ENCODE assay signal across 8 cellular contexts in genomic region chr17:28662527-28662829, GRCh38. TPM values are rescaled to one million over a fixed set of nuclear protein-coding genes. Genes with fewer than 3 reads are reported as not detected.
DNase-seq lines count a peak whose midpoint lies in the region; ATAC-seq, FAIRE-seq and TF ChIP-seq lines count a peak whose summit lies in the region.

No MANE protein-coding gene starts in this region.

- peaks cover 49% of the 10 kb centered on the region for H3K4me1 Mint-ChIP-seq in activated CD4-positive, alpha-beta T cell treated with anti-CD3 and anti-CD28 coated beads for 36 hours
- H3K4me1 Mint-ChIP-seq in activated T-helper 2 cell treated with anti-CD3 and anti-CD28 coated beads, Interferon-gamma antibody, Interleukin-2, Interleukin-4, amounts not matched to agents 10 μg/mL and 5 μg/mL and 100 μg/mL, durations not matched to agents 14 hours and 24 hours and 36 hours (ENCODE audit: low read depth), result peaks cover 34% of the 10 kb centered on the region

- H3K4me3 ChIP-seq in kidney (ENCODE audit: low read length in 2 of 2) (peak overlapping the region; percentile 77 to 95), thoracic aorta (peak overlapping the region; percentile 81)

- H3K27me3 Mint-ChIP-seq in activated CD4-positive, alpha-beta T cell treated with anti-CD3 and anti-CD28 coated beads for 36 hours, result no peaks in the 10 kb centered on the region
- no peaks in the 10 kb centered on the region for H3K27me3 Mint-ChIP-seq in activated T-helper 2 cell treated with anti-CD3 and anti-CD28 coated beads, Interferon-gamma antibody, Interleukin-2, Interleukin-4, amounts not matched to agents 10 μg/mL and 5 μg/mL and 100 μg/mL, durations not matched to agents 14 hours and 24 hours and 36 hours (ENCODE audit: low read depth)

- FAIRE-seq in kidney (lab: Jason Lieb, UNC) (no peak), H54 (lab: Jason Lieb, UNC) (no peak)

- CTCF ChIA-PET in activated CD4-positive, alpha-beta T cell treated with anti-CD3 and anti-CD28 coated beads for 36 hours (lab: Charles Lee), result interaction anchor here (0.9 to 6.8 kb wide), 8 partner anchors 9 to 289 kb away, joined by 3 to 125 read pairs (median 4); partner anchors contain the start of genes ALDOC, BLTP2 and RPL23A

- no peaks in the 10 kb centered on the region for H3K9me3 Mint-ChIP-seq in activated CD4-positive, alpha-beta T cell treated with anti-CD3 and anti-CD28 coated beads for 36 hours (ENCODE audit: low read depth)
- H3K9me3 Mint-ChIP-seq in activated T-helper 2 cell treated with anti-CD3 and anti-CD28 coated beads, Interferon-gamma antibody, Interleukin-2, Interleukin-4, amounts not matched to agents 10 μg/mL and 5 μg/mL and 100 μg/mL, durations not matched to agents 14 hours and 24 hours and 36 hours, result no peaks in the 10 kb centered on the region

- DNase-seq in activated CD4-positive, alpha-beta T cell treated with anti-CD3 and anti-CD28 coated beads for 36 hours, result no peak
- no peak for DNase-seq in activated CD4-positive, alpha-beta T cell treated with anti-CD3 and anti-CD28 coated beads for 1 hour
- no peak for DNase-seq in activated T-helper 2 cell treated with anti-CD3 and anti-CD28 coated beads, Interferon-gamma antibody, Interleukin-2, Interleukin-4, amounts not matched to agents 10 μg/mL and 5 μg/mL and 100 μg/mL, durations not matched to agents 14 hours and 24 hours and 36 hours (ENCODE audit: low spot score)
- DNase-seq in kidney (no peak), thoracic aorta (ENCODE audit: low spot score) (no peak), H54 (ENCODE audit: insufficient read length, low spot score) (no peak)

- H3K36me3 ChIP-seq in kidney (ENCODE audit: control insufficient read depth in 1 of 2, insufficient read depth in 2 of 2, low read length in 2 of 2), result peaks cover 4 to 14% of the 10 kb centered on the region in 2 donors
- peaks cover 11% of the 10 kb centered on the region for H3K36me3 ChIP-seq in thoracic aorta

- H3K27ac Mint-ChIP-seq in activated CD4-positive, alpha-beta T cell treated with anti-CD3 and anti-CD28 coated beads for 36 hours, result peak overlapping the region; percentile 99
- peak overlapping the region; percentile 99 for H3K27ac Mint-ChIP-seq in activated T-helper 2 cell treated with anti-CD3 and anti-CD28 coated beads, Interferon-gamma antibody, Interleukin-2, Interleukin-4, amounts not matched to agents 10 μg/mL and 5 μg/mL and 100 μg/mL, durations not matched to agents 14 hours and 24 hours and 36 hours

- peak overlapping the region; percentile 94 for H3K4me3 Mint-ChIP-seq in activated CD4-positive, alpha-beta T cell treated with anti-CD3 and anti-CD28 coated beads for 36 hours
- peak overlapping the region; percentile 99 for H3K4me3 Mint-ChIP-seq in activated T-helper 2 cell treated with anti-CD3 and anti-CD28 coated beads, Interferon-gamma antibody, Interleukin-2, Interleukin-4, amounts not matched to agents 10 μg/mL and 5 μg/mL and 100 μg/mL, durations not matched to agents 14 hours and 24 hours and 36 hours (ENCODE audit: low read depth)

- no peak for ATAC-seq in activated CD4-positive, alpha-beta T cell treated with anti-CD3 and anti-CD28 coated beads for 36 hours
- ATAC-seq in thoracic aorta (ENCODE audit: insufficient number of reproducible peaks, low FRiP score, low read depth), result peak; percentile 17
- ATAC-seq in HG03460 (IDR thresholded peaks at IDR 0.05; ENCODE audit: unreplicated experiment), result no peak
- no peak for ATAC-seq in GM21737 (IDR thresholded peaks at IDR 0.05; ENCODE audit: unreplicated experiment)

- H3K27me3 ChIP-seq in thoracic aorta (replicated peaks; ENCODE audit: insufficient read depth), result no peaks in the 10 kb centered on the region

- peak overlapping the region; percentile 90 to 98 for H3K9ac ChIP-seq in kidney (ENCODE audit: low read length in 2 of 2)

- peaks cover 51% of the 10 kb centered on the region for H3K36me3 Mint-ChIP-seq in activated CD4-positive, alpha-beta T cell treated with anti-CD3 and anti-CD28 coated beads for 36 hours (ENCODE audit: low read depth)
- peaks cover 65% of the 10 kb centered on the region for H3K36me3 Mint-ChIP-seq in activated T-helper 2 cell treated with anti-CD3 and anti-CD28 coated beads, Interferon-gamma antibody, Interleukin-2, Interleukin-4, amounts not matched to agents 10 μg/mL and 5 μg/mL and 100 μg/mL, durations not matched to agents 14 hours and 24 hours and 36 hours (ENCODE audit: low read depth)

- POLR2A ChIA-PET in activated CD4-positive, alpha-beta T cell treated with anti-CD3 and anti-CD28 coated beads for 36 hours (lab: Charles Lee), result interaction anchor here (0.6 to 3.6 kb wide), 5 partner anchors 12 to 289 kb away, joined by 3 to 23 read pairs (median 9); partner anchors contain the start of genes BLTP2 and PHF12

- H3K27ac ChIP-seq in kidney (ENCODE audit: low read depth in 2 of 2, low read length in 2 of 2) (peak overlapping the region; percentile 98 to 99), thoracic aorta (peak overlapping the region; percentile 95 to 98)

- intact Hi-C loops in activated CD4-positive, alpha-beta T cell treated with anti-CD3 and anti-CD28 coated beads for 36 hours (cut with DNase I, micrococcal nuclease), result loop anchor here (1.0 to 5.0 kb wide), 12 partner anchors 17 to 905 kb away; partner anchors contain the start of genes PHF12 (in 2 of the 2), PROCA1 (in 2 of the 2), ABHD15 (in 1 of the 2) and ALDOC (in 1 of the 2)
- intact Hi-C loops in activated T-helper 2 cell treated with anti-CD3 and anti-CD28 coated beads, Interferon-gamma antibody, Interleukin-2, Interleukin-4, amounts not matched to agents 10 μg/mL and 5 μg/mL and 100 μg/mL, durations not matched to agents 14 hours and 24 hours and 36 hours (cut with micrococcal nuclease), result loop anchor here (1.0 to 5.0 kb wide), 2 partner anchors 16 to 50 kb away; partner anchors contain the start of gene PROCA1
- intact Hi-C loops in kidney (cut with DNase I), result no loop called here

- TF ChIP-seq CTCF in kidney (IDR thresholded peaks at IDR 0.05; ENCODE audit: borderline replicate concordance, extremely low read depth, insufficient read depth) (no peak), thoracic aorta (IDR thresholded peaks at IDR 0.05) (no peak)

- H3K4me1 ChIP-seq in kidney (ENCODE audit: control insufficient read depth in 1 of 2, insufficient read depth in 1 of 2, low read depth in 1 of 2, low read length in 2 of 2) (peaks cover 12 to 16% of the 10 kb centered on the region in 2 donors), thoracic aorta (ENCODE audit: control insufficient read depth in 1 of 2, low read depth in 2 of 2) (peaks cover 17 to 38% of the 10 kb centered on the region in 2 donors)

- TF ChIP-seq POLR2A in H54 (IDR thresholded peaks at IDR 0.05; ENCODE audit: low read depth, low read length), result no peak

- H3K9me3 ChIP-seq in kidney (ENCODE audit: control insufficient read depth in 1 of 2, low read length in 2 of 2) (no peaks in the 10 kb centered on the region), thoracic aorta (no peaks in the 10 kb centered on the region)

RNA-seq across cellular contexts. Expression of gene SUPT6H, which starts 0.5 kb away (rescaled TPM):
- total RNA-seq in activated CD4-positive, alpha-beta T cell treated with anti-CD3 and anti-CD28 coated beads for 36 hours, result 10 to 100 TPM; 80.6 to 85.8 TPM
- total RNA-seq in activated T-helper 2 cell treated with anti-CD3 and anti-CD28 coated beads, Interferon-gamma antibody, Interleukin-2, Interleukin-4, amounts not matched to agents 10 μg/mL and 5 μg/mL and 100 μg/mL, durations not matched to agents 14 hours and 24 hours and 36 hours, result 97.5 and 102 TPM in 2 replicates
- total RNA-seq in kidney (61.5 TPM), thoracic aorta (100 to 1,000 TPM in 1 of 2 donors, 10 to 100 TPM in 1; 45.6 to 133 TPM)
- polyA plus RNA-seq in kidney (ENCODE audit: insufficient read depth, low read depth, low replicate concordance), result 21.4 TPM

RNA-seq across cellular contexts. Expression of gene SDF2, which starts 0.8 kb away (rescaled TPM):
- 10 to 100 TPM; 36.6 to 37.2 TPM for total RNA-seq in activated CD4-positive, alpha-beta T cell treated with anti-CD3 and anti-CD28 coated beads for 36 hours
- total RNA-seq in activated T-helper 2 cell treated with anti-CD3 and anti-CD28 coated beads, Interferon-gamma antibody, Interleukin-2, Interleukin-4, amounts not matched to agents 10 μg/mL and 5 μg/mL and 100 μg/mL, durations not matched to agents 14 hours and 24 hours and 36 hours, result 40.3 and 49.2 TPM in 2 replicates
- 54.3 TPM for total RNA-seq in kidney
- 101 TPM for polyA plus RNA-seq in kidney (ENCODE audit: insufficient read depth, low read depth, low replicate concordance)
- 10 to 100 TPM; 52.3 to 53.1 TPM for total RNA-seq in thoracic aorta

RNA-seq across cellular contexts. Expression of gene BLTP2, which starts 17.5 kb away (rescaled TPM):
- 100 to 1,000 TPM; 138 to 152 TPM for total RNA-seq in activated CD4-positive, alpha-beta T cell treated with anti-CD3 and anti-CD28 coated beads for 36 hours
- 196 and 213 TPM in 2 replicates for total RNA-seq in activated T-helper 2 cell treated with anti-CD3 and anti-CD28 coated beads, Interferon-gamma antibody, Interleukin-2, Interleukin-4, amounts not matched to agents 10 μg/mL and 5 μg/mL and 100 μg/mL, durations not matched to agents 14 hours and 24 hours and 36 hours
- total RNA-seq in kidney, result 140 TPM
- polyA plus RNA-seq in kidney (ENCODE audit: insufficient read depth, low read depth, low replicate concordance), result 35.1 TPM
- 100 to 1,000 TPM; 125 to 139 TPM for total RNA-seq in thoracic aorta

RNA-seq across cellular contexts. Expression of gene RSKR, which starts 48.5 kb away (rescaled TPM):
- total RNA-seq in activated CD4-positive, alpha-beta T cell treated with anti-CD3 and anti-CD28 coated beads for 36 hours, result 10 to 100 TPM; 17.6 to 21.4 TPM
- 35.2 and 37.9 TPM in 2 replicates for total RNA-seq in activated T-helper 2 cell treated with anti-CD3 and anti-CD28 coated beads, Interferon-gamma antibody, Interleukin-2, Interleukin-4, amounts not matched to agents 10 μg/mL and 5 μg/mL and 100 μg/mL, durations not matched to agents 14 hours and 24 hours and 36 hours
- total RNA-seq in kidney, result 10.2 TPM
- polyA plus RNA-seq in kidney (ENCODE audit: insufficient read depth, low read depth, low replicate concordance), result 4.1 TPM
- total RNA-seq in thoracic aorta, result 10 to 100 TPM in 1 of 2 donors, 1 to 10 TPM in 1; 8.0 to 11.8 TPM

RNA-seq across cellular contexts. Expression of gene PROCA1, which starts 49.2 kb away (rescaled TPM):
- total RNA-seq in activated CD4-positive, alpha-beta T cell treated with anti-CD3 and anti-CD28 coated beads for 36 hours, result 1 to 10 TPM; 4.0 to 4.5 TPM
- total RNA-seq in activated T-helper 2 cell treated with anti-CD3 and anti-CD28 coated beads, Interferon-gamma antibody, Interleukin-2, Interleukin-4, amounts not matched to agents 10 μg/mL and 5 μg/mL and 100 μg/mL, durations not matched to agents 14 hours and 24 hours and 36 hours, result 7.0 and 7.7 TPM in 2 replicates
- total RNA-seq in kidney (3.4 TPM), thoracic aorta (1 to 10 TPM; 1.1 to 1.8 TPM)
- polyA plus RNA-seq in kidney (ENCODE audit: insufficient read depth, low read depth, low replicate concordance), result 3.5 TPM
